8 cellular contexts compared by ENCODE assay signal in genomic region chr11:70270877-70271634, GRCh38. TPM values are rescaled to one million over a fixed set of nuclear protein-coding genes. Genes with fewer than 3 reads are reported as not detected.
A peak's percentile ranks its signal among the peaks of the same experiment; 100 is the strongest.
DNase-seq lines count a peak whose midpoint lies in the region; ATAC-seq and TF ChIP-seq lines count a peak whose summit lies in the region.

No MANE protein-coding gene starts in this region.

- TF ChIP-seq CTCF in retinal pigment epithelial cell (conservative IDR thresholded peaks at IDR 0.05; ENCODE audit: low read depth, low read length) = no peak

- H3K27ac Mint-ChIP-seq in activated naive CD8-positive, alpha-beta T cell treated with anti-CD3 and anti-CD28 coated beads for 36 hours = peak overlapping the region; percentile 80

- H3K36me3 Mint-ChIP-seq in activated naive CD8-positive, alpha-beta T cell treated with anti-CD3 and anti-CD28 coated beads for 36 hours = peaks cover 16% of the 10 kb centered on the region

- H3K4me3 Mint-ChIP-seq in activated naive CD8-positive, alpha-beta T cell treated with anti-CD3 and anti-CD28 coated beads for 36 hours = peak overlapping the region; percentile 93

- H3K27me3 Mint-ChIP-seq in activated naive CD8-positive, alpha-beta T cell treated with anti-CD3 and anti-CD28 coated beads for 36 hours = peaks cover 14% of the 10 kb centered on the region

- H3K9me3 Mint-ChIP-seq in activated naive CD8-positive, alpha-beta T cell treated with anti-CD3 and anti-CD28 coated beads for 36 hours = no peaks in the 10 kb centered on the region

- intact Hi-C loops in left ventricle myocardium superior (cut with micrococcal nuclease) = no loop called here

- peaks cover 42% of the 10 kb centered on the region for H3K4me1 Mint-ChIP-seq in activated naive CD8-positive, alpha-beta T cell treated with anti-CD3 and anti-CD28 coated beads for 36 hours

- in situ Hi-C loops in SK-MEL-5 (cut with HindIII; ENCODE audit: low pct_unique_long_range_greater_than_20kb, low sequenced_read_pairs) = no loop called here

- peak overlapping the region; percentile 87 for H3K4me3 ChIP-seq in retinal pigment epithelial cell (ENCODE audit: low read length)

- peak; percentile 65 for DNase-seq in AG08396 (ENCODE audit: low spot score)
- peak; percentile 45 for DNase-seq in SK-MEL-5 (ENCODE audit: low read depth, low spot score)
- peak; percentile 62 for DNase-seq in activated naive CD8-positive, alpha-beta T cell treated with anti-CD3 and anti-CD28 coated beads for 36 hours
- peak; percentile 64 for DNase-seq in left ventricle myocardium superior
- peak; percentile 48 for DNase-seq in retinal pigment epithelial cell (ENCODE audit: low read depth)
- no peak for DNase-seq in NCI-H1436 (lab: John Stamatoyannopoulos, UW)

- ATAC-seq in GM19023 (IDR thresholded peaks at IDR 0.05; ENCODE audit: unreplicated experiment) (peak; percentile 44), HG03159 (IDR thresholded peaks at IDR 0.05; ENCODE audit: unreplicated experiment) (peak; percentile 44), left ventricle myocardium superior (peak; percentile 44)

RNA-seq across cellular contexts. Expression of gene PPFIA1, which starts 0.6 kb away (rescaled TPM):
- total RNA-seq in SK-MEL-5 (2014; rRNA removed; shearing (Covaris generic)) = 120 and 134 TPM in 2 replicates
- 115 and 160 TPM in 2 replicates for polyA plus RNA-seq in SK-MEL-5 (2015; cell fraction: cytosol; rRNA removed)
- polyA plus RNA-seq in SK-MEL-5 (2015; cell fraction: nucleus; rRNA removed) = 248 and 399 TPM in 2 replicates
- total RNA-seq in activated naive CD8-positive, alpha-beta T cell treated with anti-CD3 and anti-CD28 coated beads for 36 hours = 10 to 100 TPM; 29.5 to 30.9 TPM
- total RNA-seq in left ventricle myocardium superior = 46.8 TPM
